Comparison of ENCODE assay signal across 1 cellular context in genomic region chr16:87657621-87658192, GRCh38.
TF ChIP-seq lines count a peak whose summit lies in the region.

No MANE protein-coding gene starts in this region.

TF ChIP-seq in K562, 482 proteins besides CTCF, POLR2A, EP300 and RAD21 (continues in another document):
- TF ChIP-seq, protein P1, sequence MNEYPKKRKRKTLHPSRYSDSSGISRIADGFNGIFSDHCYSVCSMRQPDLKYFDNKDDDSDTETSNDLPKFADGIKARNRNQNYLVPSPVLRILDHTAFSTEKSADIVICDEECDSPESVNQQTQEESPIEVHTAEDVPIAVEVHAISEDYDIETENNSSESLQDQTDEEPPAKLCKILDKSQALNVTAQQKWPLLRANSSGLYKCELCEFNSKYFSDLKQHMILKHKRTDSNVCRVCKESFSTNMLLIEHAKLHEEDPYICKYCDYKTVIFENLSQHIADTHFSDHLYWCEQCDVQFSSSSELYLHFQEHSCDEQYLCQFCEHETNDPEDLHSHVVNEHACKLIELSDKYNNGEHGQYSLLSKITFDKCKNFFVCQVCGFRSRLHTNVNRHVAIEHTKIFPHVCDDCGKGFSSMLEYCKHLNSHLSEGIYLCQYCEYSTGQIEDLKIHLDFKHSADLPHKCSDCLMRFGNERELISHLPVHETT (CRISPR knock-in tag; conservative IDR thresholded peaks at IDR 0.05 in 1 of 2, IDR thresholded peaks at IDR 0.05 in 1 of 2), result no peak
- TF ChIP-seq MAFG (tag; conservative IDR thresholded peaks at IDR 0.05) (no peak), ZNF143 (CRISPR knock-in tag; IDR thresholded peaks at IDR 0.05) (peak; percentile 85), ZNF174 (CRISPR knock-in tag; IDR thresholded peaks at IDR 0.05) (no peak), ZNF311 (CRISPR knock-in tag; IDR thresholded peaks at IDR 0.05) (no peak), CXXC5 (CRISPR knock-in tag; IDR thresholded peaks at IDR 0.05) (no peak), ATF1 (CRISPR knock-in tag; IDR thresholded peaks at IDR 0.05) (no peak), ATF1 (tag; IDR thresholded peaks at IDR 0.05) (0 out of 2 replicates have a peak, but pooled peaks have one; percentile 42), RCOR1 (IDR thresholded peaks at IDR 0.05; ENCODE audit: borderline replicate concordance in 1 of 2, low read depth in 2 of 2, low read length in 2 of 2) (no peak), COPS2 (conservative IDR thresholded peaks at IDR 0.05) (no peak), FOXP4 (CRISPR knock-in tag; IDR thresholded peaks at IDR 0.05; ENCODE audit: borderline replicate concordance) (no peak), USF1 (CRISPR knock-in tag; IDR thresholded peaks at IDR 0.05) (peak; percentile 51), GATAD2A (IDR thresholded peaks at IDR 0.05) (no peak), PCBP1 (IDR thresholded peaks at IDR 0.05; ENCODE audit: low read depth, low read length, poor library complexity, severe bottlenecking) (no peak), ASH1L (IDR thresholded peaks at IDR 0.05; ENCODE audit: borderline replicate concordance, low read depth, partially characterized antibody) (no peak), CHCHD3 (CRISPR knock-in tag; IDR thresholded peaks at IDR 0.05) (no peak), NCOA2 (IDR thresholded peaks at IDR 0.05; ENCODE audit: partially characterized antibody in 2 of 2) (no peak), SIX5 (IDR thresholded peaks at IDR 0.05; ENCODE audit: borderline replicate concordance in 1 of 2, insufficient read depth in 1 of 2, low read depth in 1 of 2, low read length in 2 of 2) (peak; percentile 68 to 71), ZNF217 (CRISPR knock-in tag; IDR thresholded peaks at IDR 0.05) (no peak), ZNF318 (IDR thresholded peaks at IDR 0.05; ENCODE audit: borderline replicate concordance in 1 of 2, low read depth in 1 of 2) (no peak), ARNT (IDR thresholded peaks at IDR 0.05) (no peak), GTF2A2 (tag; IDR thresholded peaks at IDR 0.05) (no peak), ZNF165 (CRISPR knock-in tag; IDR thresholded peaks at IDR 0.05; ENCODE audit: borderline replicate concordance) (no peak), HNRNPLL (IDR thresholded peaks at IDR 0.05; ENCODE audit: low read depth, low read length, poor library complexity, severe bottlenecking) (no peak), RFX7 (CRISPR knock-in tag; IDR thresholded peaks at IDR 0.05) (no peak), NR2C1 (IDR thresholded peaks at IDR 0.05) (peak; percentile 16; the same call in 1 of the 2 replicates), NR2C1 (tag; IDR thresholded peaks at IDR 0.05) (no peak)
- TF ChIP-seq, protein P2, sequence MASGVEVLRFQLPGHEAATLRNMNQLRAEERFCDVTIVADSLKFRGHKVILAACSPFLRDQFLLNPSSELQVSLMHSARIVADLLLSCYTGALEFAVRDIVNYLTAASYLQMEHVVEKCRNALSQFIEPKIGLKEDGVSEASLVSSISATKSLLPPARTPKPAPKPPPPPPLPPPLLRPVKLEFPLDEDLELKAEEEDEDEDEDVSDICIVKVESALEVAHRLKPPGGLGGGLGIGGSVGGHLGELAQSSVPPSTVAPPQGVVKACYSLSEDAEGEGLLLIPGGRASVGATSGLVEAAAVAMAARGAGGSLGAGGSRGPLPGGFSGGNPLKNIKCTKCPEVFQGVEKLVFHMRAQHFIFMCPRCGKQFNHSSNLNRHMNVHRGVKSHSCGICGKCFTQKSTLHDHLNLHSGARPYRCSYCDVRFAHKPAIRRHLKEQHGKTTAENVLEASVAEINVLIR (CRISPR knock-in tag; IDR thresholded peaks at IDR 0.05), result no peak
- TF ChIP-seq, protein P3, sequence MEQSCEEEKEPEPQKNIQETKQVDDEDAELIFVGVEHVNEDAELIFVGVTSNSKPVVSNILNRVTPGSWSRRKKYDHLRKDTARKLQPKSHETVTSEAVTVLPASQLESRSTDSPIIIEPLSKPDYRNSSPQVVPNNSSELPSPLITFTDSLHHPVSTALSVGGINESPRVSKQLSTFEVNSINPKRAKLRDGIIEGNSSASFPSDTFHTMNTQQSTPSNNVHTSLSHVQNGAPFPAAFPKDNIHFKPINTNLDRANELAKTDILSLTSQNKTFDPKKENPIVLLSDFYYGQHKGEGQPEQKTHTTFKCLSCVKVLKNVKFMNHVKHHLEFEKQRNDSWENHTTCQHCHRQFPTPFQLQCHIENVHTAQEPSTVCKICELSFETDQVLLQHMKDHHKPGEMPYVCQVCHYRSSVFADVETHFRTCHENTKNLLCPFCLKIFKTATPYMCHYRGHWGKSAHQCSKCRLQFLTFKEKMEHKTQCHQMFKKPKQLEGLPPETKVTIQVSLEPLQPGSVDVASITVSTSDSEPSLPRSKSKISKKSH (CRISPR knock-in tag; IDR thresholded peaks at IDR 0.05), result no peak
- TF ChIP-seq, protein P4, sequence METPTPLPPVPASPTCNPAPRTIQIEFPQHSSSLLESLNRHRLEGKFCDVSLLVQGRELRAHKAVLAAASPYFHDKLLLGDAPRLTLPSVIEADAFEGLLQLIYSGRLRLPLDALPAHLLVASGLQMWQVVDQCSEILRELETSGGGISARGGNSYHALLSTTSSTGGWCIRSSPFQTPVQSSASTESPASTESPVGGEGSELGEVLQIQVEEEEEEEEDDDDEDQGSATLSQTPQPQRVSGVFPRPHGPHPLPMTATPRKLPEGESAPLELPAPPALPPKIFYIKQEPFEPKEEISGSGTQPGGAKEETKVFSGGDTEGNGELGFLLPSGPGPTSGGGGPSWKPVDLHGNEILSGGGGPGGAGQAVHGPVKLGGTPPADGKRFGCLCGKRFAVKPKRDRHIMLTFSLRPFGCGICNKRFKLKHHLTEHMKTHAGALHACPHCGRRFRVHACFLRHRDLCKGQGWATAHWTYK (CRISPR knock-in tag; IDR thresholded peaks at IDR 0.05), result no peak
- TF ChIP-seq, protein P5, sequence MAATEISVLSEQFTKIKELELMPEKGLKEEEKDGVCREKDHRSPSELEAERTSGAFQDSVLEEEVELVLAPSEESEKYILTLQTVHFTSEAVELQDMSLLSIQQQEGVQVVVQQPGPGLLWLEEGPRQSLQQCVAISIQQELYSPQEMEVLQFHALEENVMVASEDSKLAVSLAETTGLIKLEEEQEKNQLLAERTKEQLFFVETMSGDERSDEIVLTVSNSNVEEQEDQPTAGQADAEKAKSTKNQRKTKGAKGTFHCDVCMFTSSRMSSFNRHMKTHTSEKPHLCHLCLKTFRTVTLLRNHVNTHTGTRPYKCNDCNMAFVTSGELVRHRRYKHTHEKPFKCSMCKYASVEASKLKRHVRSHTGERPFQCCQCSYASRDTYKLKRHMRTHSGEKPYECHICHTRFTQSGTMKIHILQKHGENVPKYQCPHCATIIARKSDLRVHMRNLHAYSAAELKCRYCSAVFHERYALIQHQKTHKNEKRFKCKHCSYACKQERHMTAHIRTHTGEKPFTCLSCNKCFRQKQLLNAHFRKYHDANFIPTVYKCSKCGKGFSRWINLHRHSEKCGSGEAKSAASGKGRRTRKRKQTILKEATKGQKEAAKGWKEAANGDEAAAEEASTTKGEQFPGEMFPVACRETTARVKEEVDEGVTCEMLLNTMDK (IDR thresholded peaks at IDR 0.05; ENCODE audit: borderline replicate concordance, insufficient read depth, low read depth, low read length, poor library complexity, severe bottlenecking), result no peak
- TF ChIP-seq, protein P6, sequence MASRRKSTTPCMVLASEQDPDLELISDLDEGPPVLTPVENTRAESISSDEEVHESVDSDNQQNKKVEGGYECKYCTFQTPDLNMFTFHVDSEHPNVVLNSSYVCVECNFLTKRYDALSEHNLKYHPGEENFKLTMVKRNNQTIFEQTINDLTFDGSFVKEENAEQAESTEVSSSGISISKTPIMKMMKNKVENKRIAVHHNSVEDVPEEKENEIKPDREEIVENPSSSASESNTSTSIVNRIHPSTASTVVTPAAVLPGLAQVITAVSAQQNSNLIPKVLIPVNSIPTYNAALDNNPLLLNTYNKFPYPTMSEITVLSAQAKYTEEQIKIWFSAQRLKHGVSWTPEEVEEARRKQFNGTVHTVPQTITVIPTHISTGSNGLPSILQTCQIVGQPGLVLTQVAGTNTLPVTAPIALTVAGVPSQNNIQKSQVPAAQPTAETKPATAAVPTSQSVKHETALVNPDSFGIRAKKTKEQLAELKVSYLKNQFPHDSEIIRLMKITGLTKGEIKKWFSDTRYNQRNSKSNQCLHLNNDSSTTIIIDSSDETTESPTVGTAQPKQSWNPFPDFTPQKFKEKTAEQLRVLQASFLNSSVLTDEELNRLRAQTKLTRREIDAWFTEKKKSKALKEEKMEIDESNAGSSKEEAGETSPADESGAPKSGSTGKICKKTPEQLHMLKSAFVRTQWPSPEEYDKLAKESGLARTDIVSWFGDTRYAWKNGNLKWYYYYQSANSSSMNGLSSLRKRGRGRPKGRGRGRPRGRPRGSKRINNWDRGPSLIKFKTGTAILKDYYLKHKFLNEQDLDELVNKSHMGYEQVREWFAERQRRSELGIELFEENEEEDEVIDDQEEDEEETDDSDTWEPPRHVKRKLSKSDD (conservative IDR thresholded peaks at IDR 0.05; ENCODE audit: low read length), result no peak
- TF ChIP-seq, protein P7, sequence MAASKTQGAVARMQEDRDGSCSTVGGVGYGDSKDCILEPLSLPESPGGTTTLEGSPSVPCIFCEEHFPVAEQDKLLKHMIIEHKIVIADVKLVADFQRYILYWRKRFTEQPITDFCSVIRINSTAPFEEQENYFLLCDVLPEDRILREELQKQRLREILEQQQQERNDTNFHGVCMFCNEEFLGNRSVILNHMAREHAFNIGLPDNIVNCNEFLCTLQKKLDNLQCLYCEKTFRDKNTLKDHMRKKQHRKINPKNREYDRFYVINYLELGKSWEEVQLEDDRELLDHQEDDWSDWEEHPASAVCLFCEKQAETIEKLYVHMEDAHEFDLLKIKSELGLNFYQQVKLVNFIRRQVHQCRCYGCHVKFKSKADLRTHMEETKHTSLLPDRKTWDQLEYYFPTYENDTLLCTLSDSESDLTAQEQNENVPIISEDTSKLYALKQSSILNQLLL (CRISPR knock-in tag; IDR thresholded peaks at IDR 0.05; ENCODE audit: borderline replicate concordance), result no peak
